11 cellular contexts compared by ENCODE assay signal in the genomic region with DNA sequence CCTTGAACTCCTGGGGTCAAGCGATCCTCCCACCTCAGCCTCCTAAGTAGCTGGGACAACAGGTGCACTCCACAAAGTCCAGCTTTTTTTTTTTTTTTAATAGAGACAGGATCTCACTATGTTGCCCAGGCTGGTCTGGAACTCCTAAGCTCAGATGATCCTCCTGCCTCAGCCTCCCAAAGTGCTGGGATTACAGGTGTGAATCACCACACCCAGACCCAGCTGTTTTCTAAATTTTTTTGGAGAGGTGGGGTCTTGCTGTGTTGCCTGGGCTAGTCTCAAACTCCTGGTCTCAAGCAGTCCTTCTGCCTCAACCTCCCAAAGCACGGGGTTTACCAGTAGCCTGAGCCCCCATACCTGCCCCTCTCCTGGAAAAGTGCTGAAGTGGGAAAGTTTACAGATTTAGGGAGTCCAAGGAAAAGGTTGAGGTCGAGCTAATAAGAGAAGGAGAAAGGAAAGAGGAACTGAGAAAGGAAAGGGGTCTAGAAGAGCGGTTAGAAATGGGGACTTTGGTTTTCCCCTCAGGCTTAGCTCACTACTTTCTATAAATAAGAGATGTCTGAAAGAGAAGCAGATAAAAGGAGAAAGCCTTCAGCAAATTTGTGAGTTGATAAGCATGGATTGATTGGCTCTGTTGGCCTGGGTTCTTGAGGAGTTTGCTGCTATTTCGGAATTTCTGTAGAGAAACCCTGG. TPM values are rescaled to one million over a fixed set of nuclear protein-coding genes. Genes with fewer than 3 reads are reported as not detected.
DNase-seq lines count a peak whose midpoint lies in the region; ATAC-seq and TF ChIP-seq lines count a peak whose summit lies in the region.
"Had no signal": no experiment of that assay in that cellular context is flagged by ENCODE, and none has a peak within 500 bp of the region (broad histone marks: within the 10 kb centered on the region; RNA-seq: fewer than 3 reads in every experiment).

No MANE protein-coding gene starts in this region.

- H3F3A ChIP-seq in SU-DHL-6 (ENCODE audit: insufficient read depth), result no peaks in the 10 kb centered on the region; the same call in 1 of the 2 replicates

- peaks cover 12% of the 10 kb centered on the region for H4K20me1 ChIP-seq in SU-DHL-6 (ENCODE audit: low read depth, low read length)

- H3K9me2 ChIP-seq in SU-DHL-6 (replicated peaks; ENCODE audit: insufficient read depth, low read length), result no peaks in the 10 kb centered on the region

- no peak overlapping the region for H2AFZ ChIP-seq in SU-DHL-6 (ENCODE audit: low read depth, low read length, severe bottlenecking)

- H3K36me3 ChIP-seq in SU-DHL-6 (ENCODE audit: low read length), result no peaks in the 10 kb centered on the region
- no peaks in the 10 kb centered on the region for H3K36me3 ChIP-seq in esophagus squamous epithelium

- 62 to 65% methylated on average over 5 of the region's 5 CpGs for WGBS in esophagus squamous epithelium, 2 donors

- peak overlapping the region in 1 of 6 donors; percentile 24 for H3K27ac Mint-ChIP-seq in immature natural killer cell

- H3K4me1 ChIP-seq in esophagus squamous epithelium, result peaks cover 8 to 57% (median 20%) of the 10 kb centered on the region in 3 donors

- no peak overlapping the region for H3K27ac ChIP-seq in SU-DHL-6 (ENCODE audit: low read depth, low read length)
- H3K27ac ChIP-seq in esophagus squamous epithelium, result no peak overlapping the region
- H3K27ac ChIP-seq: psoas muscle had no signal

- H3K4me3 Mint-ChIP-seq in immature natural killer cell, result no peak overlapping the region

- peaks cover 50 to 80% of the 10 kb centered on the region in 2 donors for H3K4me1 Mint-ChIP-seq in immature natural killer cell

- no peaks in the 10 kb centered on the region for H3K36me3 Mint-ChIP-seq in immature natural killer cell

- H3K27me3 Mint-ChIP-seq in immature natural killer cell (ENCODE audit: low read depth in 3 of 3), result no peaks in the 10 kb centered on the region

- H3K9me3 ChIP-seq in SU-DHL-6 (ENCODE audit: insufficient read depth, low read length), result no peaks in the 10 kb centered on the region
- no peaks in the 10 kb centered on the region for H3K9me3 ChIP-seq in esophagus squamous epithelium
- H3K9me3 ChIP-seq: psoas muscle had no signal

- no peak for TF ChIP-seq POLR2A in esophagus squamous epithelium (IDR thresholded peaks at IDR 0.05)

- H3K9me3 Mint-ChIP-seq in immature natural killer cell, result no peaks in the 10 kb centered on the region

- ATAC-seq in GM18517 (IDR thresholded peaks at IDR 0.05; ENCODE audit: unreplicated experiment) (peak; percentile 62), GM21717 (IDR thresholded peaks at IDR 0.05; ENCODE audit: unreplicated experiment) (peak; percentile 66), HG03354 (IDR thresholded peaks at IDR 0.05; ENCODE audit: poor library complexity, severe bottlenecking, unreplicated experiment) (peak; percentile 69)
- ATAC-seq: Panc1 had no signal

- no peak overlapping the region for H3K9ac ChIP-seq in SU-DHL-6 (ENCODE audit: low read length)

- DNase-seq in immature natural killer cell, result no peak
- DNase-seq in SW480 (ENCODE audit: low spot score), result no peak
- no peak for DNase-seq in NCI-H82 (lab: John Stamatoyannopoulos, UW)
- no peak for DNase-seq in esophagus squamous epithelium (lab: John Stamatoyannopoulos, UW)
- DNase-seq: effector CD4-positive, alpha-beta T cell; psoas muscle had no signal

- TF ChIP-seq CTCF in SU-DHL-6 (IDR thresholded peaks at IDR 0.05; ENCODE audit: insufficient read depth, low read length, poor library complexity, severe bottlenecking) (no peak), esophagus squamous epithelium (IDR thresholded peaks at IDR 0.05) (no peak)

- no peak overlapping the region for H3K4me3 ChIP-seq in SU-DHL-6 (ENCODE audit: insufficient read depth, low read length, poor library complexity, severe bottlenecking)
- H3K4me3 ChIP-seq in esophagus squamous epithelium, result no peak overlapping the region
- H3K4me3 ChIP-seq: psoas muscle had no signal

- H3K27me3 ChIP-seq in SU-DHL-6 (ENCODE audit: low read length) (no peaks in the 10 kb centered on the region), esophagus squamous epithelium (no peaks in the 10 kb centered on the region)

- H3K4me2 ChIP-seq in SU-DHL-6 (ENCODE audit: low read depth, low read length, poor library complexity, severe bottlenecking), result peak overlapping the region; percentile 24

- no peaks in the 10 kb centered on the region for H3K79me2 ChIP-seq in SU-DHL-6 (ENCODE audit: insufficient read depth, low read length)

- intact Hi-C loops in esophagus squamous epithelium (cut with DNase I), result no loop called here

RNA-seq across cellular contexts. Expression of a gene that starts 23.6 kb away (rescaled TPM):
- polyA plus RNA-seq in immature natural killer cell, result 10 to 100 TPM; 18.0 to 43.9 (median 19.2) TPM
- 100 to 1,000 TPM in 2 of 4 donors, 10 to 100 TPM in 2; 83.9 to 115 (median 104) TPM for total RNA-seq in esophagus squamous epithelium
